In the genomic region with DNA sequence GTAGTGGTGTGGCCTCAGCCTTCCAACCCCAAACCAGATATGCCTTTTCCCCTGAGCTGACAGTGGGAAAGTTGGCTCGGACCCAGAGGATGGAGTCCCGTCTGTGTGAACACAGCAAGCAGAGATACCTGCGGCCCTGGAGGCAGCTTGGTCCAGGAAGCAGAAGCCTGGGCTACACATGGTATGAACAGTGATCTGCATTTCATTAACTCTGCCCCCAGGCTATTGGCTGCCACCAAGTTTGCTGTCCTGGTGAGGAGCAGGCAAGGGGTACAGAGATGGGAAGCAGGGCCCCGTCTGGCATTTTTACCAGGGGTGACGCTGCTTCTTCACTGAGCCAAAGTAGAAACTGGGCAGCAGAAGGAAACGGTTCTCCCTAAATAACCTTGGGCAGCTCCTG, we compare ENCODE assay signal across 24 cellular contexts.
"Had no signal": no experiment of that assay in that cellular context is flagged by ENCODE, and none has a peak within 500 bp of the region (broad histone marks: within the 10 kb centered on the region; RNA-seq: fewer than 3 reads in every experiment).

No MANE protein-coding gene starts in this region.

- H3K27me3 ChIP-seq: hepatocyte had no signal

- DNase-seq: colonic mucosa; cortex of kidney; effector CD8-positive, alpha-beta T cell; effector memory CD8-positive, alpha-beta T cell; endodermal cell; erythroblast; esophagus squamous epithelium; foreskin keratinocyte; heart left ventricle; hypothalamus; immature natural killer cell; islet precursor cell; kidney; left cardiac atrium; left lung; left ventricle myocardium superior; lower lobe of right lung; mesenchymal stem cell; mucosa of descending colon; naive B cell had no signal

- H3K4me3 ChIP-seq: colonic mucosa, esophagus squamous epithelium, gastroesophageal sphincter, heart left ventricle, hepatocyte, left lung, lower lobe of right lung, mucosa of descending colon had no signal

- H3K4me1 ChIP-seq: colonic mucosa, foreskin keratinocyte, gastroesophageal sphincter, heart left ventricle, left lung, lower lobe of right lung had no signal

- H3K36me3 ChIP-seq: colonic mucosa, esophagus squamous epithelium, gastroesophageal sphincter, heart left ventricle, left lung, lower lobe of right lung had no signal

- H3K4me2 ChIP-seq: hepatocyte had no signal

- H3K27ac ChIP-seq: colonic mucosa, epithelial cell of prostate, foreskin keratinocyte, gastroesophageal sphincter, heart left ventricle, hepatocyte, left lung, lower lobe of right lung had no signal

- ATAC-seq: effector memory CD8-positive, alpha-beta T cell; esophagus mucosa; foreskin keratinocyte; gastroesophageal sphincter; left cardiac atrium; left lung; left ventricle myocardium superior; lower lobe of right lung; mucosa of descending colon had no signal

- H3K9me3 ChIP-seq: colonic mucosa, esophagus squamous epithelium, heart left ventricle, left lung, lower lobe of right lung, mucosa of descending colon had no signal

- H2AFZ ChIP-seq: hepatocyte had no signal
